In genomic region chr6:75213732-75214131, GRCh38 we compare ENCODE assay signal across 1 cellular context.
TF ChIP-seq lines count a peak whose summit lies in the region.

No MANE protein-coding gene starts in this region.

TF ChIP-seq in HepG2, 621 proteins besides CTCF, POLR2A, EP300 and RAD21 (continued from another document):
- TF ChIP-seq PRDM10 (CRISPR knock-in tag; IDR thresholded peaks at IDR 0.05; ENCODE audit: low read depth) (no peak), ZNF567 (CRISPR knock-in tag; IDR thresholded peaks at IDR 0.05; ENCODE audit: borderline replicate concordance) (no peak), GATA4 (IDR thresholded peaks at IDR 0.05; ENCODE audit: borderline replicate concordance, low read depth) (no peak), ZNF331 (CRISPR knock-in tag; IDR thresholded peaks at IDR 0.05) (no peak)
